ENCODE assay signal across 1 cellular context in the genomic region with DNA sequence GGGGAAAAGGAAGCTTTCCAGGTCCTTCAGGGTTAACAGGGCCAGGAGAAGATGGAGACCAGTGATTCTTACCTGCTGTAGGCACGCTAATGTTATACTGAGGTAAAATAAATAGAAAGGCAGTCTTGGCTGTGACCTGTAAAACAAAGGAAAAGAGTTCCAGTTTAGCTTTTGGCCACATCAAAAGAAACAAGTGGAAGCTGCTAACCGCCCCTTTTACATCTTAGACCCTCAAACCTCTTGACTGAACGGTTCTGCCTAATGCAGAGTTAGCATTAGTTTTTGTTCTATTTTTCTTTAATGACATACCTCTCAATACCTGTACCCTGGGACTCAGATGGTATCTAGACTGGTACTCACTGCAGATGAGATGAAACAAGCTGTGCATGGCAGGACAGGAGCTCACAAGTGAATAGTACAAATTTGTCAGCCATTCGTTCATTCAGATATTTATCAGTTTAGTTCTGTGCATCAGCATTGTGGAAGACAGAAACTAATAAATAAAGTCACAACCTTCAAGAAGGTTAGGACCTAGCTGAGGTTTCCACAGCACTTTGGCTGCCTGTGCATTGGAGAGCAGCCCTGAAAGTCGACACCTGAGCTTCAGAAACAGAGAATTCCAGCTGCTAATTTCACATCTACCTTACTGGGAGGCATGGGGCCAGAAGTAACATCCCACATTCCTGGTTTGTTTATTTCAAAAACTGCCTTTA.
TF ChIP-seq lines count a peak whose summit lies in the region.

No MANE protein-coding gene starts in this region.

TF ChIP-seq in GM23338, 12 proteins besides CTCF, POLR2A, EP300 and RAD21 (continued from another document):
- TF ChIP-seq, protein P1, sequence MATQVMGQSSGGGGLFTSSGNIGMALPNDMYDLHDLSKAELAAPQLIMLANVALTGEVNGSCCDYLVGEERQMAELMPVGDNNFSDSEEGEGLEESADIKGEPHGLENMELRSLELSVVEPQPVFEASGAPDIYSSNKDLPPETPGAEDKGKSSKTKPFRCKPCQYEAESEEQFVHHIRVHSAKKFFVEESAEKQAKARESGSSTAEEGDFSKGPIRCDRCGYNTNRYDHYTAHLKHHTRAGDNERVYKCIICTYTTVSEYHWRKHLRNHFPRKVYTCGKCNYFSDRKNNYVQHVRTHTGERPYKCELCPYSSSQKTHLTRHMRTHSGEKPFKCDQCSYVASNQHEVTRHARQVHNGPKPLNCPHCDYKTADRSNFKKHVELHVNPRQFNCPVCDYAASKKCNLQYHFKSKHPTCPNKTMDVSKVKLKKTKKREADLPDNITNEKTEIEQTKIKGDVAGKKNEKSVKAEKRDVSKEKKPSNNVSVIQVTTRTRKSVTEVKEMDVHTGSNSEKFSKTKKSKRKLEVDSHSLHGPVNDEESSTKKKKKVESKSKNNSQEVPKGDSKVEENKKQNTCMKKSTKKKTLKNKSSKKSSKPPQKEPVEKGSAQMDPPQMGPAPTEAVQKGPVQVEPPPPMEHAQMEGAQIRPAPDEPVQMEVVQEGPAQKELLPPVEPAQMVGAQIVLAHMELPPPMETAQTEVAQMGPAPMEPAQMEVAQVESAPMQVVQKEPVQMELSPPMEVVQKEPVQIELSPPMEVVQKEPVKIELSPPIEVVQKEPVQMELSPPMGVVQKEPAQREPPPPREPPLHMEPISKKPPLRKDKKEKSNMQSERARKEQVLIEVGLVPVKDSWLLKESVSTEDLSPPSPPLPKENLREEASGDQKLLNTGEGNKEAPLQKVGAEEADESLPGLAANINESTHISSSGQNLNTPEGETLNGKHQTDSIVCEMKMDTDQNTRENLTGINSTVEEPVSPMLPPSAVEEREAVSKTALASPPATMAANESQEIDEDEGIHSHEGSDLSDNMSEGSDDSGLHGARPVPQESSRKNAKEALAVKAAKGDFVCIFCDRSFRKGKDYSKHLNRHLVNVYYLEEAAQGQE (IDR thresholded peaks at IDR 0.05; ENCODE audit: unreplicated experiment), result no peak
- TF ChIP-seq ZNF114 (CRISPR knock-in tag; IDR thresholded peaks at IDR 0.05), result no peak
- TF ChIP-seq, protein P2, sequence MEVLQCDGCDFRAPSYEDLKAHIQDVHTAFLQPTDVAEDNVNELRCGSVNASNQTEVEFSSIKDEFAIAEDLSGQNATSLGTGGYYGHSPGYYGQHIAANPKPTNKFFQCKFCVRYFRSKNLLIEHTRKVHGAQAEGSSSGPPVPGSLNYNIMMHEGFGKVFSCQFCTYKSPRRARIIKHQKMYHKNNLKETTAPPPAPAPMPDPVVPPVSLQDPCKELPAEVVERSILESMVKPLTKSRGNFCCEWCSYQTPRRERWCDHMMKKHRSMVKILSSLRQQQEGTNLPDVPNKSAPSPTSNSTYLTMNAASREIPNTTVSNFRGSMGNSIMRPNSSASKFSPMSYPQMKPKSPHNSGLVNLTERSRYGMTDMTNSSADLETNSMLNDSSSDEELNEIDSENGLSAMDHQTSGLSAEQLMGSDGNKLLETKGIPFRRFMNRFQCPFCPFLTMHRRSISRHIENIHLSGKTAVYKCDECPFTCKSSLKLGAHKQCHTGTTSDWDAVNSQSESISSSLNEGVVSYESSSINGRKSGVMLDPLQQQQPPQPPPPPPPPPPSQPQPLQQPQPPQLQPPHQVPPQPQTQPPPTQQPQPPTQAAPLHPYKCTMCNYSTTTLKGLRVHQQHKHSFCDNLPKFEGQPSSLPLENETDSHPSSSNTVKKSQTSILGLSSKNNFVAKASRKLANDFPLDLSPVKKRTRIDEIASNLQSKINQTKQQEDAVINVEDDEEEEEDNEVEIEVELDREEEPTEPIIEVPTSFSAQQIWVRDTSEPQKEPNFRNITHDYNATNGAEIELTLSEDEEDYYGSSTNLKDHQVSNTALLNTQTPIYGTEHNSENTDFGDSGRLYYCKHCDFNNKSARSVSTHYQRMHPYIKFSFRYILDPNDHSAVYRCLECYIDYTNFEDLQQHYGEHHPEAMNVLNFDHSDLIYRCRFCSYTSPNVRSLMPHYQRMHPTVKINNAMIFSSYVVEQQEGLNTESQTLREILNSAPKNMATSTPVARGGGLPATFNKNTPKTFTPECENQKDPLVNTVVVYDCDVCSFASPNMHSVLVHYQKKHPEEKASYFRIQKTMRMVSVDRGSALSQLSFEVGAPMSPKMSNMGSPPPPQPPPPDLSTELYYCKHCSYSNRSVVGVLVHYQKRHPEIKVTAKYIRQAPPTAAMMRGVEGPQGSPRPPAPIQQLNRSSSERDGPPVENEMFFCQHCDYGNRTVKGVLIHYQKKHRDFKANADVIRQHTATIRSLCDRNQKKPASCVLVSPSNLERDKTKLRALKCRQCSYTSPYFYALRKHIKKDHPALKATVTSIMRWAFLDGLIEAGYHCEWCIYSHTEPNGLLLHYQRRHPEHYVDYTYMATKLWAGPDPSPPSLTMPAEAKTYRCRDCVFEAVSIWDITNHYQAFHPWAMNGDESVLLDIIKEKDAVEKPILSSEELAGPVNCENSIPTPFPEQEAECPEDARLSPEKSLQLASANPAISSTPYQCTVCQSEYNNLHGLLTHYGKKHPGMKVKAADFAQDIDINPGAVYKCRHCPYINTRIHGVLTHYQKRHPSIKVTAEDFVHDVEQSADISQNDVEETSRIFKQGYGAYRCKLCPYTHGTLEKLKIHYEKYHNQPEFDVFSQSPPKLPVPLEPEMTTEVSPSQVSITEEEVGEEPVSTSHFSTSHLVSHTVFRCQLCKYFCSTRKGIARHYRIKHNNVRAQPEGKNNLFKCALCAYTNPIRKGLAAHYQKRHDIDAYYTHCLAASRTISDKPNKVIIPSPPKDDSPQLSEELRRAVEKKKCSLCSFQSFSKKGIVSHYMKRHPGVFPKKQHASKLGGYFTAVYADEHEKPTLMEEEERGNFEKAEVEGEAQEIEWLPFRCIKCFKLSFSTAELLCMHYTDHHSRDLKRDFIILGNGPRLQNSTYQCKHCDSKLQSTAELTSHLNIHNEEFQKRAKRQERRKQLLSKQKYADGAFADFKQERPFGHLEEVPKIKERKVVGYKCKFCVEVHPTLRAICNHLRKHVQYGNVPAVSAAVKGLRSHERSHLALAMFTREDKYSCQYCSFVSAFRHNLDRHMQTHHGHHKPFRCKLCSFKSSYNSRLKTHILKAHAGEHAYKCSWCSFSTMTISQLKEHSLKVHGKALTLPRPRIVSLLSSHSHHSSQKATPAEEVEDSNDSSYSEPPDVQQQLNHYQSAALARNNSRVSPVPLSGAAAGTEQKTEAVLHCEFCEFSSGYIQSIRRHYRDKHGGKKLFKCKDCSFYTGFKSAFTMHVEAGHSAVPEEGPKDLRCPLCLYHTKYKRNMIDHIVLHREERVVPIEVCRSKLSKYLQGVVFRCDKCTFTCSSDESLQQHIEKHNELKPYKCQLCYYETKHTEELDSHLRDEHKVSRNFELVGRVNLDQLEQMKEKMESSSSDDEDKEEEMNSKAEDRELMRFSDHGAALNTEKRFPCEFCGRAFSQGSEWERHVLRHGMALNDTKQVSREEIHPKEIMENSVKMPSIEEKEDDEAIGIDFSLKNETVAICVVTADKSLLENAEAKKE (CRISPR knock-in tag; IDR thresholded peaks at IDR 0.05), result no peak
- no peak for TF ChIP-seq CREB1 (CRISPR knock-in tag; IDR thresholded peaks at IDR 0.05; ENCODE audit: low read depth)
- TF ChIP-seq ZNF331 (CRISPR knock-in tag; IDR thresholded peaks at IDR 0.05; ENCODE audit: low read depth), result no peak
